8 cellular contexts compared by ENCODE assay signal in the genomic region with DNA sequence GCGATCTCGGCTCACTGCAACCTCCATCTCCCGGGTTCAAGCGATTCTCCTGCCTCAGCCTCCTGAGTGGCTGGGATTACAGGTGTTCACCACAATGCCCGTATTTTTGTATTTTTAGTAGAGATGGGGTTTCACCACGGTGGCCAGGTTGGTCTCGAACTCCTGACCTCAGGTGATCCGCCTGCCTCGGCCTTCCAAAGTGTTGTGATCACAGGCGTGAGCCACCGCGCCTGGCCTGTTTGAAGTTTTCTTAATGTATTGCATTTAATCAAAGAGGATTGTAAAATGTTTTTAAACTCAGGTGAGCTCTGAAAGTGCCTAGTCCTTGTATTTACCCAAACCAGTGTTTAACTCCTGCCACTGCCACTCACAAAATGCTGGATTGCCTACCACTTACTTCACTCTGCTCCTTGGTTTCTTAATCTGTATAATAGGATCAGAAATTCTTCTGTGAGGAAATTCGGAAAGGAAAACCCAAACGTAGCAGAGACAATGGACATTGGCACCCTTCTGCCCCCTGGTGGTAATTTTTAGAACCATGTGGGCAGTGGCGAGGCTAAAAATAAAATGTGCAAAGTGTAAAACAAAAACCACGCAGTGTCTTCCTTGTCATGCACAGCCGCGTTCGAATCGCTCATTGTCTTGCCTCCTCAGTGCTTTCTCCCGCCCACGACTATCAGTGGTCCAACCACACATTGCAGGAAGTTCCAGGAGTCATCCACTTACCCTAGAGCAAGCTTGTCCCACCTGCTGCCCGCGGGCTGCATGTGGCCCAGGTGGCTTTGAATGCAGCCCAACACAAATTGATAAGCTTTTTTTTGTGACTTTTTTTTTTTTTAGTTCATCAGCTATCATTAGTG. TPM values are rescaled to one million over a fixed set of nuclear protein-coding genes. Genes with fewer than 3 reads are reported as not detected.
DNase-seq lines count a peak whose midpoint lies in the region; ATAC-seq, FAIRE-seq and TF ChIP-seq lines count a peak whose summit lies in the region.

No MANE protein-coding gene starts in this region.

- H3K4me3 Mint-ChIP-seq in activated T-helper 1 cell treated with anti-CD3 and anti-CD28 coated beads, Interleukin-12 subunit alpha, Interleukin-12 subunit beta, Interleukin-2, Interleukin-4 antibody, amounts not matched to agents 30 ng/mL and 10 ng/mL and 1 ng/mL, durations not matched to agents 14 hours and 24 hours and 36 hours = peak overlapping the region; percentile 1

- H3K27me3 ChIP-seq in Peyer's patch (no peaks in the 10 kb centered on the region), parathyroid adenoma (ENCODE audit: control insufficient read depth, insufficient read depth, low read length) (no peaks in the 10 kb centered on the region), tibial nerve (no peaks in the 10 kb centered on the region)

- intact Hi-C loops in activated T-helper 1 cell treated with anti-CD3 and anti-CD28 coated beads, Interleukin-12 subunit alpha, Interleukin-12 subunit beta, Interleukin-2, Interleukin-4 antibody, amounts not matched to agents 30 ng/mL and 10 ng/mL and 1 ng/mL, durations not matched to agents 14 hours and 24 hours and 36 hours (cut with micrococcal nuclease) = loop anchor here (1.0 kb wide), 4 partner anchors 10 to 147 kb away; a partner anchor contains a TSS

- H3K27ac Mint-ChIP-seq in activated T-helper 1 cell treated with anti-CD3 and anti-CD28 coated beads, Interleukin-12 subunit alpha, Interleukin-12 subunit beta, Interleukin-2, Interleukin-4 antibody, amounts not matched to agents 30 ng/mL and 10 ng/mL and 1 ng/mL, durations not matched to agents 14 hours and 24 hours and 36 hours = peak overlapping the region; percentile 9

- peaks cover 0 to 11% (median 0%) of the 10 kb centered on the region in 4 donors for H3K4me1 ChIP-seq in Peyer's patch
- H3K4me1 ChIP-seq in parathyroid adenoma = no peaks in the 10 kb centered on the region
- peaks cover 0 to 22% (median 4%) of the 10 kb centered on the region in 4 donors for H3K4me1 ChIP-seq in tibial nerve

- H3K79me2 ChIP-seq in parathyroid adenoma = no peaks in the 10 kb centered on the region

- peaks cover 4% of the 10 kb centered on the region for H3K9me3 Mint-ChIP-seq in activated T-helper 1 cell treated with anti-CD3 and anti-CD28 coated beads, Interleukin-12 subunit alpha, Interleukin-12 subunit beta, Interleukin-2, Interleukin-4 antibody, amounts not matched to agents 30 ng/mL and 10 ng/mL and 1 ng/mL, durations not matched to agents 14 hours and 24 hours and 36 hours

- peak overlapping the region; percentile 52 for H3K4me2 ChIP-seq in parathyroid adenoma (ENCODE audit: low read length)

- no peaks in the 10 kb centered on the region for H3K36me3 ChIP-seq in Peyer's patch
- no peaks in the 10 kb centered on the region for H3K36me3 ChIP-seq in parathyroid adenoma (ENCODE audit: control insufficient read depth, insufficient read depth, low read length)
- H3K36me3 ChIP-seq in tibial nerve = no peaks in the 10 kb centered on the region

- TF ChIP-seq POLR2A in Peyer's patch (IDR thresholded peaks at IDR 0.05) = no peak
- TF ChIP-seq POLR2A in tibial nerve (IDR thresholded peaks at IDR 0.05) = no peak

- ATAC-seq in GM21528 (IDR thresholded peaks at IDR 0.05; ENCODE audit: low FRiP score, unreplicated experiment) = peak; percentile 86

- peak; percentile 87 to 96 (median 90) for TF ChIP-seq CTCF in Peyer's patch (IDR thresholded peaks at IDR 0.05)
- TF ChIP-seq CTCF in parathyroid adenoma (IDR thresholded peaks at IDR 0.05) = peak; percentile 93
- peak; percentile 84 to 89 (median 87) for TF ChIP-seq CTCF in tibial nerve (IDR thresholded peaks at IDR 0.05)

- peak overlapping the region; percentile 10 for H3K4me3 ChIP-seq in Jurkat, Clone E6-1 (ENCODE audit: low read length)
- H3K4me3 ChIP-seq in Peyer's patch = peak overlapping the region in 2 of 4 donors; percentile 2 to 5
- H3K4me3 ChIP-seq in parathyroid adenoma (ENCODE audit: low read depth, low read length) = no peak overlapping the region
- no peak overlapping the region for H3K4me3 ChIP-seq in tibial nerve

- peaks cover 29% of the 10 kb centered on the region for H3K4me1 Mint-ChIP-seq in activated T-helper 1 cell treated with anti-CD3 and anti-CD28 coated beads, Interleukin-12 subunit alpha, Interleukin-12 subunit beta, Interleukin-2, Interleukin-4 antibody, amounts not matched to agents 30 ng/mL and 10 ng/mL and 1 ng/mL, durations not matched to agents 14 hours and 24 hours and 36 hours (ENCODE audit: low read depth)

- 44 to 49% methylated on average over 24 of the region's 24 CpGs for WGBS in tibial nerve, 2 donors

- H3K36me3 Mint-ChIP-seq in activated T-helper 1 cell treated with anti-CD3 and anti-CD28 coated beads, Interleukin-12 subunit alpha, Interleukin-12 subunit beta, Interleukin-2, Interleukin-4 antibody, amounts not matched to agents 30 ng/mL and 10 ng/mL and 1 ng/mL, durations not matched to agents 14 hours and 24 hours and 36 hours (ENCODE audit: low read depth) = peaks cover 7% of the 10 kb centered on the region

- FAIRE-seq in frontal cortex (lab: Jason Lieb, UNC) = no peak

- H3K27ac ChIP-seq in Peyer's patch (no peak overlapping the region), parathyroid adenoma (no peak overlapping the region), tibial nerve (peak overlapping the region in 1 of 4 donors; percentile 57)

- H2AFZ ChIP-seq in parathyroid adenoma = peak overlapping the region; percentile 65

- H3K9ac ChIP-seq in parathyroid adenoma = no peak overlapping the region

- DNase-seq in DMS53 treated with DMSO at 0.1 percent for 48 hours (lab: John Stamatoyannopoulos, UW; ENCODE audit: unreplicated experiment) (peak; percentile 43), Peyer's patch (peak; percentile 55 to 87 (median 81)), frontal cortex (ENCODE audit: low spot score in 2 of 2) (peak; percentile 51 to 67), tibial nerve (ENCODE audit: low spot score in 2 of 2) (peak; percentile 49 to 84)
- peak; percentile 74 for DNase-seq in Jurkat, Clone E6-1 (ENCODE audit: low read depth, low spot score)
- peak; percentile 47 for DNase-seq in activated T-helper 1 cell treated with anti-CD3 and anti-CD28 coated beads, Interleukin-12 subunit alpha, Interleukin-12 subunit beta, Interleukin-2, Interleukin-4 antibody, amounts not matched to agents 30 ng/mL and 10 ng/mL and 1 ng/mL, durations not matched to agents 14 hours and 24 hours and 36 hours (ENCODE audit: low spot score)

- H3K27me3 Mint-ChIP-seq in activated T-helper 1 cell treated with anti-CD3 and anti-CD28 coated beads, Interleukin-12 subunit alpha, Interleukin-12 subunit beta, Interleukin-2, Interleukin-4 antibody, amounts not matched to agents 30 ng/mL and 10 ng/mL and 1 ng/mL, durations not matched to agents 14 hours and 24 hours and 36 hours (ENCODE audit: insufficient read depth) = peaks cover 2% of the 10 kb centered on the region

- peaks cover 0 to 8% (median 0%) of the 10 kb centered on the region in 4 donors for H3K9me3 ChIP-seq in Peyer's patch
- no peaks in the 10 kb centered on the region for H3K9me3 ChIP-seq in parathyroid adenoma (ENCODE audit: control insufficient read depth, low read length)
- H3K9me3 ChIP-seq in tibial nerve = no peaks in the 10 kb centered on the region

- peak in 1 of 2 donors; percentile 65 for TF ChIP-seq EP300 in tibial nerve (IDR thresholded peaks at IDR 0.05)

RNA-seq across cellular contexts. Expression of a gene that starts 27.3 kb away (rescaled TPM):
- polyA plus RNA-seq in Jurkat, Clone E6-1 (2012; ENCODE audit: insufficient read depth, insufficient read length) = 3.8 TPM
- under 1 TPM in 1 of 4 donors, not detected in 3; 0.67 TPM for total RNA-seq in Peyer's patch
- total RNA-seq in activated T-helper 1 cell treated with anti-CD3 and anti-CD28 coated beads, Interleukin-12 subunit alpha, Interleukin-12 subunit beta, Interleukin-2, Interleukin-4 antibody, amounts not matched to agents 30 ng/mL and 10 ng/mL and 1 ng/mL, durations not matched to agents 14 hours and 24 hours and 36 hours = 3.9 and 4.1 TPM in 2 replicates
- 10.6 TPM for total RNA-seq in frontal cortex
- total RNA-seq in tibial nerve = 1 to 10 TPM; 1.8 to 4.0 (median 3.2) TPM

RNA-seq across cellular contexts. Expression of a gene that starts 27.4 kb away (rescaled TPM):
- polyA plus RNA-seq in Jurkat, Clone E6-1 (2012; ENCODE audit: insufficient read depth, insufficient read length) = 49.4 TPM
- total RNA-seq in Peyer's patch (10 to 100 TPM in 3 of 4 donors, 1 to 10 TPM in 1; 9.4 to 26.1 (median 15.2) TPM), frontal cortex (59.9 TPM), tibial nerve (10 to 100 TPM; 28.8 to 57.9 (median 33.7) TPM)
- total RNA-seq in activated T-helper 1 cell treated with anti-CD3 and anti-CD28 coated beads, Interleukin-12 subunit alpha, Interleukin-12 subunit beta, Interleukin-2, Interleukin-4 antibody, amounts not matched to agents 30 ng/mL and 10 ng/mL and 1 ng/mL, durations not matched to agents 14 hours and 24 hours and 36 hours = 49.7 and 52.1 TPM in 2 replicates

RNA-seq across cellular contexts. Expression of a gene that starts 45.3 kb away (rescaled TPM):
- 43.7 TPM for polyA plus RNA-seq in Jurkat, Clone E6-1 (2012; ENCODE audit: insufficient read depth, insufficient read length)
- total RNA-seq in Peyer's patch = 10 to 100 TPM in 1 of 4 donors, 1 to 10 TPM in 2, under 1 TPM in 1; 0.70 to 10.7 (median 2.8) TPM
- total RNA-seq in activated T-helper 1 cell treated with anti-CD3 and anti-CD28 coated beads, Interleukin-12 subunit alpha, Interleukin-12 subunit beta, Interleukin-2, Interleukin-4 antibody, amounts not matched to agents 30 ng/mL and 10 ng/mL and 1 ng/mL, durations not matched to agents 14 hours and 24 hours and 36 hours = 37.8 and 38.8 TPM in 2 replicates
- total RNA-seq in frontal cortex = 0.82 TPM
- total RNA-seq in tibial nerve = 10 to 100 TPM in 3 of 4 donors, 1 to 10 TPM in 1; 8.6 to 16.4 (median 12.7) TPM

RNA-seq across cellular contexts. Expression of a gene that starts 54.9 kb away (rescaled TPM):
- 98.7 TPM for polyA plus RNA-seq in Jurkat, Clone E6-1 (2012; ENCODE audit: insufficient read depth, insufficient read length)
- 10 to 100 TPM; 42.9 to 65.2 (median 53.5) TPM for total RNA-seq in Peyer's patch
- total RNA-seq in activated T-helper 1 cell treated with anti-CD3 and anti-CD28 coated beads, Interleukin-12 subunit alpha, Interleukin-12 subunit beta, Interleukin-2, Interleukin-4 antibody, amounts not matched to agents 30 ng/mL and 10 ng/mL and 1 ng/mL, durations not matched to agents 14 hours and 24 hours and 36 hours = 82.5 and 86.5 TPM in 2 replicates
- total RNA-seq in frontal cortex = 48.1 TPM
- total RNA-seq in tibial nerve = 10 to 100 TPM; 43.3 to 75.6 (median 49.8) TPM
